Comparison of ENCODE assay signal across 26 cellular contexts in genomic region chr2:131543385-131543891, GRCh38.
"Had no signal": no experiment of that assay in that cellular context is flagged by ENCODE, and none has a peak within 500 bp of the region (broad histone marks: within the 10 kb centered on the region; RNA-seq: fewer than 3 reads in every experiment).

No MANE protein-coding gene starts in this region.

- H3K4me1 Mint-ChIP-seq: activated naive CD4-positive, alpha-beta T cell treated with anti-CD3 and anti-CD28 coated beads, Interleukin-2, amount 50 U/mL, for 24 hours; brain; central memory CD8-positive, alpha-beta T cell; T-cell had no signal

- H3K4me3 ChIP-seq: SK-N-MC had no signal

- H3K9me3 Mint-ChIP-seq: activated naive CD4-positive, alpha-beta T cell treated with anti-CD3 and anti-CD28 coated beads, Interleukin-2, amount 50 U/mL, for 24 hours; central memory CD8-positive, alpha-beta T cell; T-cell had no signal

- H3K27ac Mint-ChIP-seq: activated CD8-positive, alpha-beta T cell treated with anti-CD3 and anti-CD28 coated beads, Interleukin-2, amount 10 ng/mL, durations not matched to agents 7 days and 5 days; activated naive CD4-positive, alpha-beta T cell treated with anti-CD3 and anti-CD28 coated beads, Interleukin-2, amount 50 U/mL, for 24 hours; brain; T-cell had no signal

- H3K27me3 Mint-ChIP-seq: activated naive CD4-positive, alpha-beta T cell treated with anti-CD3 and anti-CD28 coated beads, Interleukin-2, amount 50 U/mL, for 24 hours had no signal

- H3K36me3 Mint-ChIP-seq: activated naive CD4-positive, alpha-beta T cell treated with anti-CD3 and anti-CD28 coated beads, Interleukin-2, amount 50 U/mL, for 24 hours; brain; T-cell had no signal

- DNase-seq: activated CD4-positive, CD25-positive, alpha-beta regulatory T cell; activated CD8-positive, alpha-beta memory T cell treated with anti-CD3 and anti-CD28 coated beads, Interleukin-2, amount 50 U/mL, for 48 hours; activated CD8-positive, alpha-beta T cell treated with anti-CD3 and anti-CD28 coated beads, Interleukin-2, amount 10 ng/mL, durations not matched to agents 7 days and 5 days; activated T-cell treated with anti-CD3 and anti-CD28 coated beads, Interleukin-2, amount 50 U/mL, for 1 hour; amygdala; KG1; NCI-H1092; NCI-H1417 treated with DMSO at 0.1 percent for 48 hours; NCI-H1694; NCI-H2029; NCI-H2107; NCI-H2171 treated with DMSO at 0.1 percent for 48 hours; NCI-H226; NCI-H526; NCI-H82; PC-3; SHP77 treated with DMSO at 0.1 percent for 48 hours; T-cell; T-helper 2 cell had no signal

- H3K27ac ChIP-seq: SK-N-MC, VCaP had no signal

- H3K4me3 Mint-ChIP-seq: activated CD8-positive, alpha-beta T cell treated with anti-CD3 and anti-CD28 coated beads, Interleukin-2, amount 10 ng/mL, durations not matched to agents 7 days and 5 days; activated naive CD4-positive, alpha-beta T cell treated with anti-CD3 and anti-CD28 coated beads, Interleukin-2, amount 50 U/mL, for 24 hours; brain; central memory CD8-positive, alpha-beta T cell; T-cell had no signal

- ATAC-seq: activated CD8-positive, alpha-beta T cell treated with anti-CD3 and anti-CD28 coated beads, Interleukin-2, amount 10 ng/mL, durations not matched to agents 7 days and 5 days; PC-3 had no signal

- FAIRE-seq: astrocyte, RCC 7860 had no signal
